ENCODE assay signal across 8 cellular contexts in genomic region chr2:102442967-102443828, GRCh38. TPM values are rescaled to one million over a fixed set of nuclear protein-coding genes. Genes with fewer than 3 reads are reported as not detected.
DNase-seq lines count a peak whose midpoint lies in the region; ATAC-seq and TF ChIP-seq lines count a peak whose summit lies in the region.

No MANE protein-coding gene starts in this region.

- H4K20me1 ChIP-seq in DND-41 (ENCODE audit: insufficient read depth, low read length) (no peaks in the 10 kb centered on the region), smooth muscle cell (ENCODE audit: low read depth) (no peaks in the 10 kb centered on the region)

- peak overlapping the region; percentile 64 for H3K4me3 Mint-ChIP-seq in activated T-helper 17 cell treated with anti-CD3 and anti-CD28 coated beads, Interleukin-2, amount 50 U/mL, for 72 hours

- peak; percentile 63 for ATAC-seq in DND-41 (ENCODE audit: insufficient read depth, low read depth)
- ATAC-seq in GM21619 (IDR thresholded peaks at IDR 0.05; ENCODE audit: unreplicated experiment): peak; percentile 70
- peak; percentile 79 for ATAC-seq in activated T-helper 17 cell treated with anti-CD3 and anti-CD28 coated beads, Interleukin-2, amount 50 U/mL, for 72 hours (replicated peaks)
- no peak for ATAC-seq in GM18498 (IDR thresholded peaks at IDR 0.05; ENCODE audit: unreplicated experiment)

- no peak overlapping the region for H3K9ac ChIP-seq in DND-41 (ENCODE audit: low read depth, low read length)
- H3K9ac ChIP-seq in smooth muscle cell (ENCODE audit: low read depth): no peak overlapping the region

- H3K4me3 ChIP-seq in DND-41 (ENCODE audit: low read depth in 1 of 2, low read length in 2 of 2): no peak overlapping the region
- H3K4me3 ChIP-seq in smooth muscle cell: no peak overlapping the region

- peaks cover 4% of the 10 kb centered on the region for H3K36me3 Mint-ChIP-seq in activated T-helper 17 cell treated with anti-CD3 and anti-CD28 coated beads, Interleukin-2, amount 50 U/mL, for 72 hours (ENCODE audit: low read depth)

- H3K9me3 ChIP-seq in DND-41 (ENCODE audit: insufficient read depth, low read length, severe bottlenecking) (no peaks in the 10 kb centered on the region), smooth muscle cell (replicated peaks; ENCODE audit: low read depth) (no peaks in the 10 kb centered on the region)

- H3F3A ChIP-seq in smooth muscle cell (ENCODE audit: low read depth): peaks cover 3% of the 10 kb centered on the region

- H2AFZ ChIP-seq in DND-41 (ENCODE audit: low read depth, low read length) (no peak overlapping the region), smooth muscle cell (ENCODE audit: low read depth) (no peak overlapping the region)

- peaks cover 7% of the 10 kb centered on the region for H3K4me1 Mint-ChIP-seq in activated T-helper 17 cell treated with anti-CD3 and anti-CD28 coated beads, Interleukin-2, amount 50 U/mL, for 72 hours

- H3K27ac ChIP-seq in DND-41 (ENCODE audit: low read length) (no peak overlapping the region), smooth muscle cell (ENCODE audit: low read depth) (no peak overlapping the region)

- no peaks in the 10 kb centered on the region for H3K4me1 ChIP-seq in DND-41 (ENCODE audit: insufficient read depth, low read length)
- no peaks in the 10 kb centered on the region for H3K4me1 ChIP-seq in smooth muscle cell (ENCODE audit: low read depth)

- H3K79me2 ChIP-seq in DND-41 (ENCODE audit: insufficient read depth, low read length): no peaks in the 10 kb centered on the region
- H3K79me2 ChIP-seq in smooth muscle cell (ENCODE audit: low read depth): no peaks in the 10 kb centered on the region

- no peaks in the 10 kb centered on the region for H3K9me3 Mint-ChIP-seq in activated T-helper 17 cell treated with anti-CD3 and anti-CD28 coated beads, Interleukin-2, amount 50 U/mL, for 72 hours

- H3K27me3 Mint-ChIP-seq in activated T-helper 17 cell treated with anti-CD3 and anti-CD28 coated beads, Interleukin-2, amount 50 U/mL, for 72 hours: no peaks in the 10 kb centered on the region

- H3K4me2 ChIP-seq in DND-41 (ENCODE audit: insufficient read depth, low read length) (no peak overlapping the region), smooth muscle cell (no peak overlapping the region)

- WGBS in smooth muscle cell (ENCODE audit: low lambda C conversion rate): 39% methylated on average over 13 of the region's 13 CpGs

- no peak overlapping the region for H3K27ac Mint-ChIP-seq in activated T-helper 17 cell treated with anti-CD3 and anti-CD28 coated beads, Interleukin-2, amount 50 U/mL, for 72 hours

- peaks cover 12% of the 10 kb centered on the region for H3K27me3 ChIP-seq in DND-41 (ENCODE audit: insufficient read depth, low read length, poor library complexity)
- H3K27me3 ChIP-seq in smooth muscle cell (ENCODE audit: low read depth): peaks cover 9% of the 10 kb centered on the region

- TF ChIP-seq CTCF in DND-41 (IDR thresholded peaks at IDR 0.05; ENCODE audit: borderline replicate concordance, extremely low read depth, low read length, poor library complexity, severe bottlenecking): peak; percentile 71
- TF ChIP-seq CTCF in smooth muscle cell (IDR thresholded peaks at IDR 0.05; ENCODE audit: borderline replicate concordance, insufficient read depth, poor library complexity, severe bottlenecking): peak; percentile 70

- DNase-seq in DND-41 (peak; percentile 17), NCI-H526 treated with DMSO at 0.1 percent for 48 hours (lab: John Stamatoyannopoulos, UW) (peak; percentile 10), germinal center (ENCODE audit: low spot score) (peak; percentile 13), smooth muscle cell (lab: John Stamatoyannopoulos, UW; ENCODE audit: unreplicated experiment) (no peak), OCI-M2 (lab: John Stamatoyannopoulos, UW; ENCODE audit: unreplicated experiment) (no peak)

- H3K36me3 ChIP-seq in DND-41 (ENCODE audit: insufficient read depth, low read length) (no peaks in the 10 kb centered on the region), smooth muscle cell (ENCODE audit: low read depth) (no peaks in the 10 kb centered on the region)

RNA-seq across cellular contexts. Expression of gene IL18RAP, which starts 20.2 kb away (rescaled TPM):
- 1 to 10 TPM; 3.7 to 5.6 TPM for total RNA-seq in activated T-helper 17 cell treated with anti-CD3 and anti-CD28 coated beads, Interleukin-2, amount 50 U/mL, for 72 hours
- total RNA-seq in smooth muscle cell: 0.36 TPM in 1 of 2 replicates, not detected in the other
- polyA plus RNA-seq in smooth muscle cell: not detected in 2 replicates

RNA-seq across cellular contexts. Expression of gene SLC9A4, which starts 29.8 kb away (rescaled TPM):
- under 1 TPM; 0.11 TPM for total RNA-seq in activated T-helper 17 cell treated with anti-CD3 and anti-CD28 coated beads, Interleukin-2, amount 50 U/mL, for 72 hours
- total RNA-seq in smooth muscle cell: not detected in 2 replicates
- 0.28 TPM in 1 of 2 replicates, not detected in the other for polyA plus RNA-seq in smooth muscle cell

Comparison
In these comparisons a context has a peak if more than half of its experiments do, and no peak if none do; other contexts are left out.
1. DNase-seq: peak in DND-41 (single experiment), NCI-H526 treated with DMSO at 0.1 percent for 48 hours (single experiment) and germinal center (single experiment); none in smooth muscle cell (single experiment) and OCI-M2 (single experiment).